10 cellular contexts compared by ENCODE assay signal in genomic region chr20:10616212-10616611, GRCh38. TPM values are rescaled to one million over a fixed set of nuclear protein-coding genes. Genes with fewer than 3 reads are reported as not detected.
"Had no signal": no experiment of that assay in that cellular context is flagged by ENCODE, and none has a peak within 500 bp of the region (broad histone marks: within the 10 kb centered on the region; RNA-seq: fewer than 3 reads in every experiment).

No MANE protein-coding gene starts in this region.

- DNase-seq: GM23248, GOT3, H9, HCEC 1CT, HFFc6, Karpas-422, KBM-7 had no signal

- H3K9ac ChIP-seq: GM23248, KMS-11 had no signal

- H3K27ac ChIP-seq: GM23248, KMS-11 had no signal

- H3K4me3 ChIP-seq: GM23248 had no signal

- FAIRE-seq: HTR-8/SVneo had no signal

- H2AFZ ChIP-seq: GM23248 had no signal

- H3K4me2 ChIP-seq: KMS-11 had no signal

RNA-seq across cellular contexts. Expression of gene JAG1, which starts 57.6 kb away (rescaled TPM):
- polyA plus RNA-seq: IgD-negative memory B cell had no signal
